ENCODE assay signal across 1 cellular context in the genomic region with DNA sequence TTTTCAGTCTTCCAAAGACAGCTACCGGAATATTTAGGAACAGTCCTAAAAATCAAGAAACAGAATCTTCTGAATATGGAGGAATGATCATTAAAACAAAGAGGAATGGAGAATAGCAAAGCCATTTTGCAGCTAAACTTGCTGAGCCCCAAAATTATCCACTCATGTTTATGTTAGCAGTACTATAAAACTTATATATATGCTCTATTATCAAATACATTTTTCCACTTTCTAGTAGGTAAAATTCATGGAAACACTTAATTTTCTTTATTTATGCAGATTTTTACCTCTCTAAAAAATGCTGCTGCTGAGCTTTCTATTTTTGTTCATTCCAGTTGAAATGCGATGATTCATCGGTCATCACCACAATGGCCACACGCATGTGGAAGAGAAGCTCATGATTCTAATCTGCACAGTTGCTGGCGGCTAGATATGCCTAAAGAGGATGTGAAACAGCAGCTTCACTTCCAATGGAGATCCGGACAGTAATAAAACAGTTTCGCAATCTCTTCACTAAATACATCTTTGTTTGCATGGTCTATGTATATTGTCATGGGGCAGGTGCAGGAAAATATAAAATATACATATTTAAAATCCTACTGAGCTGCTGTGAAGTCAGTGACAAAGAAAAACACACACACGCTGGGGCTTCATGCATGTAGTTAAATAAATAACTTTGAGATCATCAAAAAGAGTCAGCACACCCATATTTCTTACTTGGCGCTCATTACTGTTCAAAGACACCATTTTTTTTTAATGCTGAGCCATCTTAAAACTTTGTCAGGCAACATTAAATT.
TF ChIP-seq lines count a peak whose summit lies in the region.

No MANE protein-coding gene starts in this region.

TF ChIP-seq in K562, 482 proteins besides CTCF, POLR2A, EP300 and RAD21 (continued from another document and continues in another):
- TF ChIP-seq, protein P1, sequence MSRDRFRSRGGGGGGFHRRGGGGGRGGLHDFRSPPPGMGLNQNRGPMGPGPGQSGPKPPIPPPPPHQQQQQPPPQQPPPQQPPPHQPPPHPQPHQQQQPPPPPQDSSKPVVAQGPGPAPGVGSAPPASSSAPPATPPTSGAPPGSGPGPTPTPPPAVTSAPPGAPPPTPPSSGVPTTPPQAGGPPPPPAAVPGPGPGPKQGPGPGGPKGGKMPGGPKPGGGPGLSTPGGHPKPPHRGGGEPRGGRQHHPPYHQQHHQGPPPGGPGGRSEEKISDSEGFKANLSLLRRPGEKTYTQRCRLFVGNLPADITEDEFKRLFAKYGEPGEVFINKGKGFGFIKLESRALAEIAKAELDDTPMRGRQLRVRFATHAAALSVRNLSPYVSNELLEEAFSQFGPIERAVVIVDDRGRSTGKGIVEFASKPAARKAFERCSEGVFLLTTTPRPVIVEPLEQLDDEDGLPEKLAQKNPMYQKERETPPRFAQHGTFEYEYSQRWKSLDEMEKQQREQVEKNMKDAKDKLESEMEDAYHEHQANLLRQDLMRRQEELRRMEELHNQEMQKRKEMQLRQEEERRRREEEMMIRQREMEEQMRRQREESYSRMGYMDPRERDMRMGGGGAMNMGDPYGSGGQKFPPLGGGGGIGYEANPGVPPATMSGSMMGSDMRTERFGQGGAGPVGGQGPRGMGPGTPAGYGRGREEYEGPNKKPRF (IDR thresholded peaks at IDR 0.05; ENCODE audit: low read depth, low read length): no peak
- TF ChIP-seq RBM17 (IDR thresholded peaks at IDR 0.05; ENCODE audit: borderline replicate concordance, low read depth, low read length) (no peak), HNRNPK (IDR thresholded peaks at IDR 0.05; ENCODE audit: low read depth, low read length, poor library complexity, severe bottlenecking) (no peak), MTF1 (CRISPR knock-in tag; IDR thresholded peaks at IDR 0.05; ENCODE audit: borderline replicate concordance) (no peak), ZNF778 (CRISPR knock-in tag; IDR thresholded peaks at IDR 0.05) (no peak), NRF1 (conservative IDR thresholded peaks at IDR 0.05 in 1 of 2, IDR thresholded peaks at IDR 0.05 in 1 of 2) (peak; percentile 80 to 82), KLF6 (CRISPR knock-in tag; IDR thresholded peaks at IDR 0.05; ENCODE audit: borderline replicate concordance) (peak; percentile 56; the same call in 1 of the 2 replicates), ZNF316 (IDR thresholded peaks at IDR 0.05) (peak; percentile 87), JUNB (CRISPR knock-in tag; conservative IDR thresholded peaks at IDR 0.05) (0 out of 2 replicates have a peak, but pooled peaks have one; percentile 16), MIER1 (IDR thresholded peaks at IDR 0.05; ENCODE audit: low read depth) (no peak), ETV5 (CRISPR knock-in tag; IDR thresholded peaks at IDR 0.05; ENCODE audit: low read depth) (peak; percentile 96), CBX3 (IDR thresholded peaks at IDR 0.05; ENCODE audit: borderline replicate concordance in 1 of 2, low read length in 2 of 2) (peak in 1 of 2 experiments; percentile 96; a peak in 2 of 3 replicates), XRCC5 (IDR thresholded peaks at IDR 0.05; ENCODE audit: low read depth, low read length) (no peak), CBX8 (IDR thresholded peaks at IDR 0.05; ENCODE audit: borderline replicate concordance, extremely low read depth, low read depth, low read length, poor library complexity, severe bottlenecking) (no peak), ZC3H4 (CRISPR knock-in tag; IDR thresholded peaks at IDR 0.05; ENCODE audit: borderline replicate concordance) (no peak), FOXP1 (CRISPR knock-in tag; IDR thresholded peaks at IDR 0.05) (no peak), MTA1 (IDR thresholded peaks at IDR 0.05; ENCODE audit: borderline replicate concordance) (peak; percentile 73), RB1 (IDR thresholded peaks at IDR 0.05; ENCODE audit: low read depth) (no peak)
- TF ChIP-seq, protein P2, sequence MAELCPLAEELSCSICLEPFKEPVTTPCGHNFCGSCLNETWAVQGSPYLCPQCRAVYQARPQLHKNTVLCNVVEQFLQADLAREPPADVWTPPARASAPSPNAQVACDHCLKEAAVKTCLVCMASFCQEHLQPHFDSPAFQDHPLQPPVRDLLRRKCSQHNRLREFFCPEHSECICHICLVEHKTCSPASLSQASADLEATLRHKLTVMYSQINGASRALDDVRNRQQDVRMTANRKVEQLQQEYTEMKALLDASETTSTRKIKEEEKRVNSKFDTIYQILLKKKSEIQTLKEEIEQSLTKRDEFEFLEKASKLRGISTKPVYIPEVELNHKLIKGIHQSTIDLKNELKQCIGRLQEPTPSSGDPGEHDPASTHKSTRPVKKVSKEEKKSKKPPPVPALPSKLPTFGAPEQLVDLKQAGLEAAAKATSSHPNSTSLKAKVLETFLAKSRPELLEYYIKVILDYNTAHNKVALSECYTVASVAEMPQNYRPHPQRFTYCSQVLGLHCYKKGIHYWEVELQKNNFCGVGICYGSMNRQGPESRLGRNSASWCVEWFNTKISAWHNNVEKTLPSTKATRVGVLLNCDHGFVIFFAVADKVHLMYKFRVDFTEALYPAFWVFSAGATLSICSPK (IDR thresholded peaks at IDR 0.05; ENCODE audit: borderline replicate concordance): no peak
- TF ChIP-seq, protein P3, sequence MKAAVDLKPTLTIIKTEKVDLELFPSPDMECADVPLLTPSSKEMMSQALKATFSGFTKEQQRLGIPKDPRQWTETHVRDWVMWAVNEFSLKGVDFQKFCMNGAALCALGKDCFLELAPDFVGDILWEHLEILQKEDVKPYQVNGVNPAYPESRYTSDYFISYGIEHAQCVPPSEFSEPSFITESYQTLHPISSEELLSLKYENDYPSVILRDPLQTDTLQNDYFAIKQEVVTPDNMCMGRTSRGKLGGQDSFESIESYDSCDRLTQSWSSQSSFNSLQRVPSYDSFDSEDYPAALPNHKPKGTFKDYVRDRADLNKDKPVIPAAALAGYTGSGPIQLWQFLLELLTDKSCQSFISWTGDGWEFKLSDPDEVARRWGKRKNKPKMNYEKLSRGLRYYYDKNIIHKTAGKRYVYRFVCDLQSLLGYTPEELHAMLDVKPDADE (conservative IDR thresholded peaks at IDR 0.05; ENCODE audit: control insufficient read depth, low read depth, low read length): no peak
- TF ChIP-seq, protein P4, sequence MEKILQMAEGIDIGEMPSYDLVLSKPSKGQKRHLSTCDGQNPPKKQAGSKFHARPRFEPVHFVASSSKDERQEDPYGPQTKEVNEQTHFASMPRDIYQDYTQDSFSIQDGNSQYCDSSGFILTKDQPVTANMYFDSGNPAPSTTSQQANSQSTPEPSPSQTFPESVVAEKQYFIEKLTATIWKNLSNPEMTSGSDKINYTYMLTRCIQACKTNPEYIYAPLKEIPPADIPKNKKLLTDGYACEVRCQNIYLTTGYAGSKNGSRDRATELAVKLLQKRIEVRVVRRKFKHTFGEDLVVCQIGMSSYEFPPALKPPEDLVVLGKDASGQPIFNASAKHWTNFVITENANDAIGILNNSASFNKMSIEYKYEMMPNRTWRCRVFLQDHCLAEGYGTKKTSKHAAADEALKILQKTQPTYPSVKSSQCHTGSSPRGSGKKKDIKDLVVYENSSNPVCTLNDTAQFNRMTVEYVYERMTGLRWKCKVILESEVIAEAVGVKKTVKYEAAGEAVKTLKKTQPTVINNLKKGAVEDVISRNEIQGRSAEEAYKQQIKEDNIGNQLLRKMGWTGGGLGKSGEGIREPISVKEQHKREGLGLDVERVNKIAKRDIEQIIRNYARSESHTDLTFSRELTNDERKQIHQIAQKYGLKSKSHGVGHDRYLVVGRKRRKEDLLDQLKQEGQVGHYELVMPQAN (IDR thresholded peaks at IDR 0.05; ENCODE audit: borderline replicate concordance): no peak
- TF ChIP-seq, protein P5, sequence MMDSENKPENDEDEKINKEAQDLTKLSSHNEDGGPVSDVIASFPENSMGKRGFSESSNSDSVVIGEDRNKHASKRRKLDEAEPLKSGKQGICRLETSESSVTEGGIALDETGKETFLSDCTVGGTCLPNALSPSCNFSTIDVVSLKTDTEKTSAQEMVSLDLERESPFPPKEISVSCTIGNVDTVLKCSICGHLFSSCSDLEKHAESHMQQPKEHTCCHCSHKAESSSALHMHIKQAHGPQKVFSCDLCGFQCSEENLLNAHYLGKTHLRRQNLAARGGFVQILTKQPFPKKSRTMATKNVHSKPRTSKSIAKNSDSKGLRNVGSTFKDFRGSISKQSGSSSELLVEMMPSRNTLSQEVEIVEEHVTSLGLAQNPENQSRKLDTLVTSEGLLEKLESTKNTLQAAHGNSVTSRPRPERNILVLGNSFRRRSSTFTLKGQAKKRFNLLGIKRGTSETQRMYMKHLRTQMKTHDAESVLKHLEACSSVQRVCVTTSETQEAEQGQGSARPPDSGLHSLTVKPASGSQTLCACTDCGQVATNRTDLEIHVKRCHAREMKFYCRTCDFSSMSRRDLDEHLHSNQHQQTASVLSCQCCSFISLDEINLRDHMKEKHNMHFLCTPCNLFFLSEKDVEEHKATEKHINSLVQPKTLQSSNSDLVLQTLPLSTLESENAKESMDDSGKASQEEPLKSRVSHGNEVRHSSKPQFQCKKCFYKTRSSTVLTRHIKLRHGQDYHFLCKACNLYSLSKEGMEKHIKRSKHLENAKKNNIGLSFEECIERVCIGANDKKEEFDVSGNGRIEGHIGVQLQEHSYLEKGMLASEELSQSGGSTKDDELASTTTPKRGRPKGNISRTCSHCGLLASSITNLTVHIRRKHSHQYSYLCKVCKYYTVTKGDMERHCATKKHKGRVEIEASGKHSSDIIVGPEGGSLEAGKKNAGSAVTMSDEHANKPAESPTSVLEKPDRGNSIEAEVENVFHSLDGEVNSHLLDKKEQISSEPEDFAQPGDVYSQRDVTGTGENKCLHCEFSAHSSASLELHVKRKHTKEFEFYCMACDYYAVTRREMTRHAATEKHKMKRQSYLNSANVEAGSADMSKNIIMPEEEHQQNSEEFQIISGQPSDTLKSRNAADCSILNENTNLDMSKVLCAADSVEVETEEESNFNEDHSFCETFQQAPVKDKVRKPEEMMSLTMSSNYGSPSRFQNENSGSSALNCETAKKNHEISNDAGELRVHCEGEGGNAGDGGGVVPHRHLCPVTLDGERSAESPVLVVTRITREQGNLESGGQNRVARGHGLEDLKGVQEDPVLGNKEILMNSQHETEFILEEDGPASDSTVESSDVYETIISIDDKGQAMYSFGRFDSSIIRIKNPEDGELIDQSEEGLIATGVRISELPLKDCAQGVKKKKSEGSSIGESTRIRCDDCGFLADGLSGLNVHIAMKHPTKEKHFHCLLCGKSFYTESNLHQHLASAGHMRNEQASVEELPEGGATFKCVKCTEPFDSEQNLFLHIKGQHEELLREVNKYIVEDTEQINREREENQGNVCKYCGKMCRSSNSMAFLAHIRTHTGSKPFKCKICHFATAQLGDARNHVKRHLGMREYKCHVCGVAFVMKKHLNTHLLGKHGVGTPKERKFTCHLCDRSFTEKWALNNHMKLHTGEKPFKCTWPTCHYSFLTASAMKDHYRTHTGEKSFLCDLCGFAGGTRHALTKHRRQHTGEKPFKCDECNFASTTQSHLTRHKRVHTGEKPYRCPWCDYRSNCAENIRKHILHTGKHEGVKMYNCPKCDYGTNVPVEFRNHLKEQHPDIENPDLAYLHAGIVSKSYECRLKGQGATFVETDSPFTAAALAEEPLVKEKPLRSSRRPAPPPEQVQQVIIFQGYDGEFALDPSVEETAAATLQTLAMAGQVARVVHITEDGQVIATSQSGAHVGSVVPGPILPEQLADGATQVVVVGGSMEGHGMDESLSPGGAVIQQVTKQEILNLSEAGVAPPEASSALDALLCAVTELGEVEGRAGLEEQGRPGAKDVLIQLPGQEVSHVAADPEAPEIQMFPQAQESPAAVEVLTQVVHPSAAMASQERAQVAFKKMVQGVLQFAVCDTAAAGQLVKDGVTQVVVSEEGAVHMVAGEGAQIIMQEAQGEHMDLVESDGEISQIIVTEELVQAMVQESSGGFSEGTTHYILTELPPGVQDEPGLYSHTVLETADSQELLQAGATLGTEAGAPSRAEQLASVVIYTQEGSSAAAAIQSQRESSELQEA (IDR thresholded peaks at IDR 0.05; ENCODE audit: low read depth): no peak
- TF ChIP-seq, protein P6, sequence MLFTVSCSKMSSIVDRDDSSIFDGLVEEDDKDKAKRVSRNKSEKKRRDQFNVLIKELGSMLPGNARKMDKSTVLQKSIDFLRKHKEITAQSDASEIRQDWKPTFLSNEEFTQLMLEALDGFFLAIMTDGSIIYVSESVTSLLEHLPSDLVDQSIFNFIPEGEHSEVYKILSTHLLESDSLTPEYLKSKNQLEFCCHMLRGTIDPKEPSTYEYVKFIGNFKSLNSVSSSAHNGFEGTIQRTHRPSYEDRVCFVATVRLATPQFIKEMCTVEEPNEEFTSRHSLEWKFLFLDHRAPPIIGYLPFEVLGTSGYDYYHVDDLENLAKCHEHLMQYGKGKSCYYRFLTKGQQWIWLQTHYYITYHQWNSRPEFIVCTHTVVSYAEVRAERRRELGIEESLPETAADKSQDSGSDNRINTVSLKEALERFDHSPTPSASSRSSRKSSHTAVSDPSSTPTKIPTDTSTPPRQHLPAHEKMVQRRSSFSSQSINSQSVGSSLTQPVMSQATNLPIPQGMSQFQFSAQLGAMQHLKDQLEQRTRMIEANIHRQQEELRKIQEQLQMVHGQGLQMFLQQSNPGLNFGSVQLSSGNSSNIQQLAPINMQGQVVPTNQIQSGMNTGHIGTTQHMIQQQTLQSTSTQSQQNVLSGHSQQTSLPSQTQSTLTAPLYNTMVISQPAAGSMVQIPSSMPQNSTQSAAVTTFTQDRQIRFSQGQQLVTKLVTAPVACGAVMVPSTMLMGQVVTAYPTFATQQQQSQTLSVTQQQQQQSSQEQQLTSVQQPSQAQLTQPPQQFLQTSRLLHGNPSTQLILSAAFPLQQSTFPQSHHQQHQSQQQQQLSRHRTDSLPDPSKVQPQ (CRISPR knock-in tag; IDR thresholded peaks at IDR 0.05; ENCODE audit: borderline replicate concordance): no peak
- TF ChIP-seq, protein P7, sequence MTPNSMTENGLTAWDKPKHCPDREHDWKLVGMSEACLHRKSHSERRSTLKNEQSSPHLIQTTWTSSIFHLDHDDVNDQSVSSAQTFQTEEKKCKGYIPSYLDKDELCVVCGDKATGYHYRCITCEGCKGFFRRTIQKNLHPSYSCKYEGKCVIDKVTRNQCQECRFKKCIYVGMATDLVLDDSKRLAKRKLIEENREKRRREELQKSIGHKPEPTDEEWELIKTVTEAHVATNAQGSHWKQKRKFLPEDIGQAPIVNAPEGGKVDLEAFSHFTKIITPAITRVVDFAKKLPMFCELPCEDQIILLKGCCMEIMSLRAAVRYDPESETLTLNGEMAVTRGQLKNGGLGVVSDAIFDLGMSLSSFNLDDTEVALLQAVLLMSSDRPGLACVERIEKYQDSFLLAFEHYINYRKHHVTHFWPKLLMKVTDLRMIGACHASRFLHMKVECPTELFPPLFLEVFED (CRISPR knock-in tag; conservative IDR thresholded peaks at IDR 0.05): no peak
- TF ChIP-seq, protein P8, sequence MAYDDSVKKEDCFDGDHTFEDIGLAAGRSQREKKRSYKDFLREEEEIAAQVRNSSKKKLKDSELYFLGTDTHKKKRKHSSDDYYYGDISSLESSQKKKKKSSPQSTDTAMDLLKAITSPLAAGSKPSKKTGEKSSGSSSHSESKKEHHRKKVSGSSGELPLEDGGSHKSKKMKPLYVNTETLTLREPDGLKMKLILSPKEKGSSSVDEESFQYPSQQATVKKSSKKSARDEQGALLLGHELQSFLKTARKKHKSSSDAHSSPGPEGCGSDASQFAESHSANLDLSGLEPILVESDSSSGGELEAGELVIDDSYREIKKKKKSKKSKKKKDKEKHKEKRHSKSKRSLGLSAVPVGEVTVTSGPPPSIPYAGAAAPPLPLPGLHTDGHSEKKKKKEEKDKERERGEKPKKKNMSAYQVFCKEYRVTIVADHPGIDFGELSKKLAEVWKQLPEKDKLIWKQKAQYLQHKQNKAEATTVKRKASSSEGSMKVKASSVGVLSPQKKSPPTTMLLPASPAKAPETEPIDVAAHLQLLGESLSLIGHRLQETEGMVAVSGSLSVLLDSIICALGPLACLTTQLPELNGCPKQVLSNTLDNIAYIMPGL (CRISPR knock-in tag; IDR thresholded peaks at IDR 0.05): no peak
